Comparison of ENCODE assay signal across 8 cellular contexts in genomic region chr1:158149175-158149574, GRCh38. TPM values are rescaled to one million over a fixed set of nuclear protein-coding genes. Genes with fewer than 3 reads are reported as not detected.
DNase-seq lines count a peak whose midpoint lies in the region; ATAC-seq and TF ChIP-seq lines count a peak whose summit lies in the region.

No MANE protein-coding gene starts in this region.

- peaks cover 0 to 32% (median 25%) of the 10 kb centered on the region in 4 donors for H3K4me1 ChIP-seq in sigmoid colon

- intact Hi-C loops in sigmoid colon (cut with DNase I): no loop called here

- DNase-seq in WTC11 (ENCODE audit: low spot score) (no peak), fibroblast of villous mesenchyme (ENCODE audit: low read depth) (no peak), sigmoid colon (peak; percentile 67), glomerular visceral epithelial cell (ENCODE audit: extremely low spot score) (no peak), midbrain (lab: John Stamatoyannopoulos, UW) (no peak), occipital lobe (lab: John Stamatoyannopoulos, UW) (no peak)

- H3K4me3 Mint-ChIP-seq in WTC11: peak overlapping the region; percentile 70

- ATAC-seq in GM18868 (IDR thresholded peaks at IDR 0.05; ENCODE audit: unreplicated experiment): peak; percentile 9
- ATAC-seq in WTC11: no peak; the same call in 1 of the 2 replicates
- ATAC-seq in GM21515 (IDR thresholded peaks at IDR 0.05; ENCODE audit: unreplicated experiment): no peak

- peaks cover 78% of the 10 kb centered on the region for H3K27me3 Mint-ChIP-seq in WTC11 (ENCODE audit: low read depth)

- WGBS in sigmoid colon, 2 donors: 51 to 57% methylated on average over 8 of the region's 8 CpGs

- no peak for TF ChIP-seq CTCF in WTC11 (IDR thresholded peaks at IDR 0.05)
- TF ChIP-seq CTCF in fibroblast of villous mesenchyme (IDR thresholded peaks at IDR 0.05; ENCODE audit: insufficient read depth, low read depth, low read length): no peak
- no peak for TF ChIP-seq CTCF in sigmoid colon (IDR thresholded peaks at IDR 0.05)

- peak overlapping the region; percentile 53 to 77 (median 72) for H3K27ac ChIP-seq in sigmoid colon

- H3K4me1 Mint-ChIP-seq in WTC11: peaks cover 12% of the 10 kb centered on the region

- no peaks in the 10 kb centered on the region for H3K27me3 ChIP-seq in sigmoid colon

- peaks cover 17% of the 10 kb centered on the region for H3K9me3 Mint-ChIP-seq in WTC11

- H3K27ac Mint-ChIP-seq in WTC11: no peak overlapping the region

- no peak for TF ChIP-seq EP300 in sigmoid colon (IDR thresholded peaks at IDR 0.05)

- no peaks in the 10 kb centered on the region for H3K9me3 ChIP-seq in sigmoid colon

- no peak for TF ChIP-seq POLR2A in sigmoid colon (IDR thresholded peaks at IDR 0.05)

- peak overlapping the region; percentile 57 for H3K4me3 ChIP-seq in fibroblast of villous mesenchyme (ENCODE audit: low read depth, low read length)
- peak overlapping the region; percentile 23 to 44 (median 38) for H3K4me3 ChIP-seq in sigmoid colon

- no peaks in the 10 kb centered on the region for H3K36me3 Mint-ChIP-seq in WTC11

- POLR2A ChIA-PET in WTC11 (lab: Charles Lee): no interaction called here

- CTCF ChIA-PET in WTC11 (lab: Charles Lee): interaction anchor here (0.9 to 1.3 kb wide), 6 partner anchors 31 to 500 kb away, joined by 3 to 8 read pairs (median 4); no protein-coding TSS in a partner anchor

- H3K36me3 ChIP-seq in sigmoid colon: no peaks in the 10 kb centered on the region

TF ChIP-seq in WTC11, 78 proteins besides CTCF, POLR2A, EP300 and RAD21:
- TF ChIP-seq ZNF232 (CRISPR knock-in tag; IDR thresholded peaks at IDR 0.05) (no peak), HMGA2 (CRISPR knock-in tag; IDR thresholded peaks at IDR 0.05) (no peak)

RNA-seq across cellular contexts. Expression of gene CD1D, which starts 31.5 kb away (rescaled TPM):
- total RNA-seq in WTC11 (2021) (3.8 to 4.7 TPM (median 3.9 TPM) in 3 replicates), fibroblast of villous mesenchyme (under 0.01 TPM in 2 replicates), sigmoid colon (1 to 10 TPM; 1.1 to 3.0 (median 2.2) TPM), occipital lobe (1.6 TPM)
- 1 to 10 TPM in 2 of 3 donors, under 1 TPM in 1; 0.60 to 5.9 (median 3.2) TPM for polyA plus RNA-seq in sigmoid colon
